Comparison of ENCODE assay signal across 8 cellular contexts in the genomic region with DNA sequence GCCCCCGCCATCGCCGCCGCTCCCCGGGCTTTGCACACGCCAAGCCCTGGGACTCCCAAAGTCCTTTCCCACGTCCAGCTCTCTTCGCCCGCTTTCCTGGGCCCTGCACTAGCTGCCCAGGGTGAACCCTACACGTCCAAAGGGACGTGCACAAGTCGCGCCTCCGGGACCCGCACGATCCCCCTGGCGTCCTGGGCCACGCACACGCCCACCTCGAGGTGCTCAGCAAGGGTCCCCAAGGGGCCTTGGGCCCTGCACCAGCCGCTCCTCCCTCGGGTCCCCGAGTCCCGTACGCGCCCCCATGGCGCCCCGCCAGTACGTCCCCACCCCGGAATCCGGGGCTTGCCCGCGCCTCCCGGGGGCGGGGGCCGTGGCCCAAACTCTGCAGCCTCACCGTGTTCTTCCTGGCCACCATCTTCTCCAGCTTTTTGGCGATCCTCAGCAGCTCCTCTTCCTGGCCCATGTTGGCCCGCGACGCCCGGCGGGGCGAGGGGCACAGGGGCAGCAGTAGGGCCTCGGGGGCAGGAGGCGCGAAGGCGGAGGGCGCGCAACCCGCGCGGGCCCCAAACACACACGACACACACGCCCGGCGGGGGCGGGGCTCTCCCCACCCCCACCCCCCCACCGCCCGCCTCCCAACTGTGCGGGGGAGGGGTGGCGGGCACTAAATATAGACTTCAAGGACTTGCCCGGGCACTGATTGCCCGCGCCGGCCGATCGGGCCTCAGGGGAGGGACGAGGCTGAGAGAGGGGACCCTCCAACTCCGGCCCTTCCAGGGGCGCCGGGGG. TPM values are rescaled to one million over a fixed set of nuclear protein-coding genes. Genes with fewer than 3 reads are reported as not detected.
DNase-seq lines count a peak whose midpoint lies in the region; ATAC-seq lines count a peak whose summit lies in the region.

Gene TCEA3, minus strand, starts transcription at position 578 of the 789 bp plus-strand sequence. Its CDS starts 115 bp downstream, at position 463.

- H3K4me3 ChIP-seq in skeletal muscle cell (ENCODE audit: low read depth, low read length): peak within 1 kb of the TSS; percentile 44

- intact Hi-C loops in T-helper 2 cell treated with Interferon-gamma antibody and Interleukin-4, amounts not matched to agents 100 ng/mL and 5 ng/mL, for 36 hours (cut with micrococcal nuclease): no loop called here

- DNase-seq in T-helper 2 cell (no peak), hepatic stellate cell (ENCODE audit: low spot score) (peak; percentile 54), skeletal muscle cell (ENCODE audit: low read depth) (no peak), CD1c-positive myeloid dendritic cell (ENCODE audit: extremely low spot score) (no peak)
- DNase-seq in activated naive CD4-positive, alpha-beta T cell treated with anti-CD3 and anti-CD28 coated beads, Interleukin-2, amount 50 U/mL, for 16 hours: peak; percentile 46

- no peak for ATAC-seq in HG03521 (IDR thresholded peaks at IDR 0.05; ENCODE audit: unreplicated experiment)
- ATAC-seq in HG03095 (IDR thresholded peaks at IDR 0.05; ENCODE audit: unreplicated experiment): no peak

RNA-seq across cellular contexts. Expression of gene TCEA3, which starts in this region (rescaled TPM):
- 14.5 and 17.9 TPM in 2 replicates for total RNA-seq in T-helper 2 cell treated with Interferon-gamma antibody and Interleukin-4, amounts not matched to agents 100 ng/mL and 5 ng/mL, for 36 hours

Comparison
In these comparisons a context has a peak if more than half of its experiments do, and no peak if none do; other contexts are left out.
1. DNase-seq: peak in activated naive CD4-positive, alpha-beta T cell treated with anti-CD3 and anti-CD28 coated beads, Interleukin-2, amount 50 U/mL, for 16 hours (single experiment) and hepatic stellate cell (single experiment); none in T-helper 2 cell (0 of 5), skeletal muscle cell (single experiment) and CD1c-positive myeloid dendritic cell (single experiment).